ENCODE assay signal across 8 cellular contexts in genomic region chr11:65111537-65112225, GRCh38. TPM values are rescaled to one million over a fixed set of nuclear protein-coding genes. Genes with fewer than 3 reads are reported as not detected.
DNase-seq lines count a peak whose midpoint lies in the region; ATAC-seq and TF ChIP-seq lines count a peak whose summit lies in the region.

TM7SF2 (plus strand) TSS chr11:65111872; CDS start chr11:65112016, 144 bp downstream.

- peaks cover 30% of the 10 kb centered on the region for H3K4me1 ChIP-seq in colonic mucosa

- peaks cover 51% of the 10 kb centered on the region for H3K4me1 Mint-ChIP-seq in activated CD4-positive, alpha-beta T cell treated with anti-CD3 and anti-CD28 coated beads, Interleukin-2, amount 10 ng/mL, durations not matched to agents 7 days and 5 days

- H3K4me3 Mint-ChIP-seq in activated CD4-positive, alpha-beta T cell treated with anti-CD3 and anti-CD28 coated beads, Interleukin-2, amount 10 ng/mL, durations not matched to agents 7 days and 5 days = peak within 1 kb of the TSS; percentile 86

- peak within 1 kb of the TSS; percentile 92 for H3K27ac Mint-ChIP-seq in activated CD4-positive, alpha-beta T cell treated with anti-CD3 and anti-CD28 coated beads, Interleukin-2, amount 10 ng/mL, durations not matched to agents 7 days and 5 days

- intact Hi-C loops in colonic mucosa (cut with DNase I) (loop anchor here (10.0 kb wide), 1 partner anchor 143 kb away; no protein-coding TSS in a partner anchor), left colon (cut with DNase I, micrococcal nuclease) (no loop called here)

- ATAC-seq in GM18909 (IDR thresholded peaks at IDR 0.05; ENCODE audit: poor library complexity, unreplicated experiment) = peak; percentile 60
- peak; percentile 72 for ATAC-seq in HG03354 (IDR thresholded peaks at IDR 0.05; ENCODE audit: poor library complexity, severe bottlenecking, unreplicated experiment)
- ATAC-seq in left colon = peak; percentile 82

- peaks cover 5% of the 10 kb centered on the region for H3K36me3 Mint-ChIP-seq in activated CD4-positive, alpha-beta T cell treated with anti-CD3 and anti-CD28 coated beads, Interleukin-2, amount 10 ng/mL, durations not matched to agents 7 days and 5 days (ENCODE audit: low read depth)

- peak within 1 kb of the TSS; percentile 81 to 83 for H3K9ac ChIP-seq in colonic mucosa (ENCODE audit: low read depth in 2 of 2, low read length in 2 of 2)

- in situ Hi-C loops in ACHN (cut with HindIII; ENCODE audit: low pct_ligation_motif_present, low pct_unique_long_range_greater_than_20kb, low sequenced_read_pairs) = no loop called here

- CTCF ChIA-PET in activated CD4-positive, alpha-beta T cell treated with anti-CD3 and anti-CD28 coated beads, Interleukin-2, amount 10 ng/mL, durations not matched to agents 7 days and 5 days (lab: Charles Lee) = interaction anchor here (0.7 to 7.1 kb wide), 14 partner anchors 14 to 266 kb away, joined by 3 to 85 read pairs (median 4); partner anchors contain the start of genes ARL2, CDC42BPG, CDCA5 and VPS51

- no peaks in the 10 kb centered on the region for H3K27me3 Mint-ChIP-seq in activated CD4-positive, alpha-beta T cell treated with anti-CD3 and anti-CD28 coated beads, Interleukin-2, amount 10 ng/mL, durations not matched to agents 7 days and 5 days

- TF ChIP-seq CTCF in colonic mucosa (IDR thresholded peaks at IDR 0.05) = no peak

- no peaks in the 10 kb centered on the region for H3K9me3 ChIP-seq in colonic mucosa

- POLR2A ChIA-PET in activated CD4-positive, alpha-beta T cell treated with anti-CD3 and anti-CD28 coated beads, Interleukin-2, amount 10 ng/mL, durations not matched to agents 7 days and 5 days (lab: Charles Lee) = no interaction called here

- H3K9me3 Mint-ChIP-seq in activated CD4-positive, alpha-beta T cell treated with anti-CD3 and anti-CD28 coated beads, Interleukin-2, amount 10 ng/mL, durations not matched to agents 7 days and 5 days = no peaks in the 10 kb centered on the region

- no peaks in the 10 kb centered on the region for H3K36me3 ChIP-seq in colonic mucosa

- no peaks in the 10 kb centered on the region for H3K27me3 ChIP-seq in colonic mucosa

- H3K4me3 ChIP-seq in colonic mucosa = peak within 1 kb of the TSS; percentile 57

- DNase-seq in ACHN (peak; percentile 94), NCI-H526 (lab: John Stamatoyannopoulos, UW) (peak; percentile 94 to 99), colonic mucosa (peak; percentile 98), left colon (peak; percentile 98 to 99)
- peak; percentile 97 for DNase-seq in activated CD4-positive, alpha-beta T cell treated with anti-CD3 and anti-CD28 coated beads, Interleukin-2, amount 10 ng/mL, durations not matched to agents 7 days and 5 days
- peak; percentile 88 to 91 for DNase-seq in stimulated activated CD4-positive, alpha-beta T cell treated with anti-CD3 and anti-CD28 coated beads, Interleukin-1b, Interleukin-23, amount 100 ng/mL, for 4 hours (ENCODE audit: low read depth in 2 of 2)

- H3K27ac ChIP-seq in colonic mucosa = peak within 1 kb of the TSS; percentile 54

RNA-seq across cellular contexts. Expression of gene TM7SF2, which starts in this region (rescaled TPM):
- total RNA-seq in activated CD4-positive, alpha-beta T cell treated with anti-CD3 and anti-CD28 coated beads, Interleukin-2, amount 10 ng/mL, durations not matched to agents 7 days and 5 days = 10 to 100 TPM; 26.1 to 27.7 TPM
- total RNA-seq in colonic mucosa = 10 to 100 TPM; 26.6 to 40.0 TPM
- 10 to 100 TPM; 24.6 to 36.0 TPM for total RNA-seq in left colon

Comparison
In these comparisons a context has a peak if more than half of its experiments do, and no peak if none do; other contexts are left out.
1. Peak in every context shown above with its lines: DNase-seq, ATAC-seq, H3K4me3 ChIP-seq and H3K27ac ChIP-seq.